15 cellular contexts compared by ENCODE assay signal in the genomic region with DNA sequence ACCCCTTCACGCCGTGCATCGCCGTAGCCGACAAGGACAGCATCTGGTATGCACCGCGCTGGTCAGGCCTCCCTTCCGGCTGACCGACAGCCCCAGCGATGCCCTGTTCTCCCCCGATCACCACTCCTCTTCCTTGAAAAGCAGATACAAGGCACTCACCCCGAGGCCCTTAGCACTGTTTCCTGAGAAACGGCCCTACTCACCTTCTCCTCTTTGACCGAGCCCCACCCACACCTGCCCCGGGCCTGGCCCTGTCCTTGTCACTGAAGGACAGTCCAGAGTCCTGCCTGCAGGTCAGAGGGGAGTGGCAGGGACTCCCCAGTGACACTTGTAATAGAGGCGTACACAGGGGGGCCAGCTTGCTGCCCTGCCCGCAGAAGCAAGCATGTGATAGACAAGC.
"Had no signal": no experiment of that assay in that cellular context is flagged by ENCODE, and none has a peak within 500 bp of the region (broad histone marks: within the 10 kb centered on the region; RNA-seq: fewer than 3 reads in every experiment).

No MANE protein-coding gene starts in this region.

- H3K27ac Mint-ChIP-seq: activated naive CD8-positive, alpha-beta T cell treated with anti-CD3 and anti-CD28 coated beads, Interleukin-2, amount 50 U/mL, for 24 hours had no signal

- H3K27me3 Mint-ChIP-seq: activated naive CD8-positive, alpha-beta T cell treated with anti-CD3 and anti-CD28 coated beads, Interleukin-2, amount 50 U/mL, for 24 hours had no signal

- H3K4me1 ChIP-seq: foreskin keratinocyte had no signal

- DNase-seq: activated CD4-positive, alpha-beta T cell treated with anti-CD3 and anti-CD28 coated beads, Interleukin-2, amount 50 U/mL, for 1 hour; activated CD4-positive, CD25-positive, alpha-beta regulatory T cell; activated gamma-delta T cell; activated naive CD8-positive, alpha-beta T cell treated with anti-CD3 and anti-CD28 coated beads, Interleukin-2, amount 50 U/mL, for 24 hours; activated T-cell treated with anti-CD3 and anti-CD28 coated beads for 4 hours; effector CD4-positive, alpha-beta T cell; foreskin keratinocyte; islet precursor cell; midbrain; SHP77; stimulated activated CD4-positive, alpha-beta T cell treated with anti-CD3 and anti-CD28 coated beads, Interleukin-4, amount 100 ng/mL, for 4 hours; T-helper 2 cell; transverse colon had no signal

- H3K27me3 ChIP-seq: foreskin keratinocyte, heart right ventricle, transverse colon had no signal

- ATAC-seq: activated naive CD8-positive, alpha-beta T cell treated with anti-CD3 and anti-CD28 coated beads, Interleukin-2, amount 50 U/mL, for 24 hours; foreskin keratinocyte; heart right ventricle had no signal

- H3K27ac ChIP-seq: foreskin keratinocyte, heart right ventricle, transverse colon had no signal

- H3K4me3 Mint-ChIP-seq: activated naive CD8-positive, alpha-beta T cell treated with anti-CD3 and anti-CD28 coated beads, Interleukin-2, amount 50 U/mL, for 24 hours had no signal

- H3K4me1 Mint-ChIP-seq: activated naive CD8-positive, alpha-beta T cell treated with anti-CD3 and anti-CD28 coated beads, Interleukin-2, amount 50 U/mL, for 24 hours had no signal

- H3K4me3 ChIP-seq: heart right ventricle, lung, transverse colon had no signal

- H3K9me3 ChIP-seq: transverse colon had no signal

- H3K9me3 Mint-ChIP-seq: activated naive CD8-positive, alpha-beta T cell treated with anti-CD3 and anti-CD28 coated beads, Interleukin-2, amount 50 U/mL, for 24 hours had no signal
